ENCODE assay signal across 1 cellular context in the genomic region with DNA sequence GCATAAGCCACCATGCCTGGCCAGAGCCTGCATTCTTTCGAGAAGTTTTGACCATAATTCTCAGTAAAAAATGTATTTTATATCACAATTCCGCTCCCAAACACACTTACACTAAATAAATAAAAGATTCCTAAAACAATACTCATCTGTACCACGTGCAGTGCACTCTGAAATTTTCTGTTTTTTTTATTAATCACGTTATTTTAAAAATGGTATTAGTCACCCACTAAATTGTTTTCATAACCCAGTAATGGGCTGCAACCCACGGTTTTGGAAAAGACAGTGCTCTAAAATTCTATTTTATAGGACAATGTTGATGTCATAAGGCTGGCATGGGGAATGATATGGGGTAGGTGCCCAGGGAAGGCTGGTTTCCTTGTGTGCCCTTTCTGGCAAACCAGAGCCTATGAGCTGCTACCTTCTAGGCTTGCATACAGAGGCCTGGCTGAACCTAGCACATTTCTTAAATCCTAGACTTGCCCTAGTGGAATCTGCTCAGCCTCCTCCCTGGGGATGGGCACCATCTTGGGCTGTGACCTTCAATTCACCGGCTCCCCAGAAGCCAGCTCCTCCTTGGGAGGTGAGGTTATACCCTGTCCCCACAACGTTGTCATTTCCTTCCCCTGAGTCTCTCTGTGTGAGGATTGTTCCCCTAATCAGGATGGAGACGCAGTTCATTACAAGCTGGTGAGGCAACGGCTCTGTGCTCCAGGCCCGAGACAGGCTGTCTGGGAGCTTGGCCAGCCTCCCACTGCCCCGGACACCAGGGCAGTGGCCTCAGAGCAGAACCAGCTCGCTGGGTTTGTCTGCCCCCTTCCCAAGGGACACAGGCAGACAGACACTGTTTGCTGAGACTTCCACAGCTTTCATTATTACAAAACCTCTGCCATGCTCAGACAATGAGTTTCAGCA.
TF ChIP-seq lines count a peak whose summit lies in the region.

No MANE protein-coding gene starts in this region.

TF ChIP-seq in WTC11, 78 proteins besides CTCF, POLR2A, EP300 and RAD21 (continued from another document):
- TF ChIP-seq USF2 (CRISPR knock-in tag; IDR thresholded peaks at IDR 0.05): no peak
- TF ChIP-seq MYBL2 (CRISPR knock-in tag; IDR thresholded peaks at IDR 0.05): no peak
- TF ChIP-seq NR1H2 (CRISPR knock-in tag; IDR thresholded peaks at IDR 0.05): no peak
- TF ChIP-seq, protein P1, sequence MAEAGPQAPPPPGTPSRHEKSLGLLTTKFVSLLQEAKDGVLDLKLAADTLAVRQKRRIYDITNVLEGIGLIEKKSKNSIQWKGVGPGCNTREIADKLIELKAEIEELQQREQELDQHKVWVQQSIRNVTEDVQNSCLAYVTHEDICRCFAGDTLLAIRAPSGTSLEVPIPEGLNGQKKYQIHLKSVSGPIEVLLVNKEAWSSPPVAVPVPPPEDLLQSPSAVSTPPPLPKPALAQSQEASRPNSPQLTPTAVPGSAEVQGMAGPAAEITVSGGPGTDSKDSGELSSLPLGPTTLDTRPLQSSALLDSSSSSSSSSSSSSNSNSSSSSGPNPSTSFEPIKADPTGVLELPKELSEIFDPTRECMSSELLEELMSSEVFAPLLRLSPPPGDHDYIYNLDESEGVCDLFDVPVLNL (CRISPR knock-in tag; IDR thresholded peaks at IDR 0.05; ENCODE audit: borderline replicate concordance, low read depth): no peak
- no peak for TF ChIP-seq ZNF423 (CRISPR knock-in tag; IDR thresholded peaks at IDR 0.05)
- TF ChIP-seq FOXP4 (CRISPR knock-in tag; IDR thresholded peaks at IDR 0.05): no peak
